In genomic region chr9:6149315-6149714, GRCh38 we compare ENCODE assay signal across 27 cellular contexts.
DNase-seq lines count a peak whose midpoint lies in the region; ATAC-seq, FAIRE-seq and TF ChIP-seq lines count a peak whose summit lies in the region.
"Had no signal": no experiment of that assay in that cellular context is flagged by ENCODE, and none has a peak within 500 bp of the region (broad histone marks: within the 10 kb centered on the region; RNA-seq: fewer than 3 reads in every experiment).

No MANE protein-coding gene starts in this region.

- no peak overlapping the region for H2BK12ac ChIP-seq in mesenchymal stem cell (ENCODE audit: low read length in 2 of 2)

- no peaks in the 10 kb centered on the region for H3K79me2 ChIP-seq in GM23338 (replicated peaks; ENCODE audit: insufficient read depth)
- no peaks in the 10 kb centered on the region for H3K79me2 ChIP-seq in endothelial cell of umbilical vein (ENCODE audit: control insufficient read depth, insufficient read depth, low read length)

- H2AFZ ChIP-seq in GM23338 = peak overlapping the region; percentile 58
- H2AFZ ChIP-seq in endothelial cell of umbilical vein (ENCODE audit: low read depth, low read length) = peak overlapping the region; percentile 37
- H2AFZ ChIP-seq in mesenchymal stem cell (ENCODE audit: low read depth, low read length) = no peak overlapping the region

- POLR2A ChIA-PET in endothelial cell of umbilical vein (lab: Charles Lee) = interaction anchor here (0.7 kb wide), 1 partner anchor 18 kb away, joined by 3 read pairs; no protein-coding TSS in a partner anchor

- no peaks in the 10 kb centered on the region for H3K9me3 ChIP-seq in endothelial cell of umbilical vein (replicated peaks; ENCODE audit: control insufficient read depth, insufficient read depth, low read length)
- peaks cover 11% of the 10 kb centered on the region for H3K9me3 ChIP-seq in mesenchymal stem cell (ENCODE audit: control insufficient read depth, low read length)
- H3K9me3 ChIP-seq: Caco-2, Peyer's patch, SJCRH30 had no signal

- peak; percentile 60 for TF ChIP-seq POLR2A in endothelial cell of umbilical vein (IDR thresholded peaks at IDR 0.05; ENCODE audit: low read depth, low read length)

- H3K27me3 Mint-ChIP-seq in GM23338 (ENCODE audit: insufficient read depth, low read depth, poor library complexity) = peaks cover 2% of the 10 kb centered on the region

- TF ChIP-seq CTCF in GM23338 (conservative IDR thresholded peaks at IDR 0.05; ENCODE audit: low read depth in 2 of 2) (no peak), endothelial cell of umbilical vein (IDR thresholded peaks at IDR 0.05; ENCODE audit: extremely low read depth in 1 of 2, insufficient read depth in 1 of 2, low read depth in 1 of 2, low read length in 2 of 2) (no peak)

- no TSS peak for BruUV-seq in endothelial cell of umbilical vein (replicated peaks; lab: Mats Ljungman, UMichigan)

- H2BK5ac ChIP-seq in mesenchymal stem cell (ENCODE audit: low read depth, low read length, poor library complexity, severe bottlenecking) = no peak overlapping the region

- H3K9ac ChIP-seq in endothelial cell of umbilical vein (replicated peaks; ENCODE audit: extremely low read depth, insufficient read depth, low read length) (peak overlapping the region; percentile 15), mesenchymal stem cell (ENCODE audit: low read length) (no peak overlapping the region)

- dilution Hi-C loops in endothelial cell of umbilical vein (cut with MboI; ENCODE audit: extremely low pct_ligation_motif_present, low sequenced_read_pairs) = no loop called here

- no peak overlapping the region for H3K27ac Mint-ChIP-seq in GM23338
- H3K27ac Mint-ChIP-seq: B cell; CD8-positive, alpha-beta T cell had no signal

- H3K4me3 Mint-ChIP-seq in GM23338 = no peak overlapping the region
- H3K4me3 Mint-ChIP-seq: B cell; CD8-positive, alpha-beta T cell had no signal

- H3K4me3 ChIP-seq in GM23338 (no peak overlapping the region), endothelial cell of umbilical vein (replicated peaks in 1 of 3; ENCODE audit: insufficient read depth in 1 of 3, low read depth in 1 of 3, low read length in 3 of 3) (no peak overlapping the region), mesenchymal stem cell (ENCODE audit: insufficient read depth in 1 of 2, low read depth in 1 of 2, low read length in 2 of 2) (no peak overlapping the region)
- H3K4me3 ChIP-seq: Peyer's patch, SJCRH30 had no signal

- H3F3A ChIP-seq in GM23338 (replicated peaks; ENCODE audit: low read depth) = no peaks in the 10 kb centered on the region

- no peak for ATAC-seq in GM23338
- ATAC-seq in GM21717 (IDR thresholded peaks at IDR 0.05; ENCODE audit: unreplicated experiment) = no peak
- ATAC-seq in HG03175 (IDR thresholded peaks at IDR 0.05; ENCODE audit: unreplicated experiment) = no peak
- ATAC-seq: CD8-positive, alpha-beta T cell; SK-N-SH treated with all-trans-retinoic acid at 6 μM for 48 hours had no signal

- no peak overlapping the region for H2BK120ac ChIP-seq in mesenchymal stem cell (ENCODE audit: low read depth, low read length)

- DNase-seq in Daoy (ENCODE audit: low read depth) = peak; percentile 25
- no peak for DNase-seq in GM23338 (ENCODE audit: low spot score)
- peak; percentile 97 for DNase-seq in endothelial cell of umbilical vein (ENCODE audit: low read depth, low spot score)
- DNase-seq in mesenchymal stem cell = no peak
- no peak for DNase-seq in NAMALWA (ENCODE audit: low spot score)
- DNase-seq: Caco-2; CD8-positive, alpha-beta T cell; DMS79; GF-D8; H7; KG1; MM.1S; NCI-H1048; NCI-H1417; NCI-H1694; NCI-H2029 treated with DMSO at 0.1 percent for 48 hours; NCI-H69; OCI-M1; Peyer's patch; SJCRH30 had no signal

- CTCF ChIA-PET in endothelial cell of umbilical vein (lab: Charles Lee) = interaction anchor here (0.7 to 2.0 kb wide), 4 partner anchors 20 to 157 kb away, joined by 3 to 7 read pairs (median 4); no protein-coding TSS in a partner anchor

- no peak overlapping the region for H3K4ac ChIP-seq in mesenchymal stem cell (ENCODE audit: low read depth in 1 of 2, low read length in 2 of 2)

- 96% methylated on average over 9 of the region's 9 CpGs for WGBS in mesenchymal stem cell

- H3K27me3 ChIP-seq in GM23338 (ENCODE audit: insufficient read depth) = no peaks in the 10 kb centered on the region
- no peaks in the 10 kb centered on the region for H3K27me3 ChIP-seq in endothelial cell of umbilical vein (ENCODE audit: control insufficient read depth in 2 of 2, insufficient read depth in 2 of 2, low read length in 2 of 2)
- H3K27me3 ChIP-seq in mesenchymal stem cell (ENCODE audit: control insufficient read depth in 1 of 2, insufficient read depth in 1 of 2, low read length in 2 of 2) = no peaks in the 10 kb centered on the region
- H3K27me3 ChIP-seq: Peyer's patch, SJCRH30 had no signal

- no peaks in the 10 kb centered on the region for H3K79me1 ChIP-seq in mesenchymal stem cell (replicated peaks; ENCODE audit: low read length, poor library complexity, severe bottlenecking)

- H3K27ac ChIP-seq in GM23338 (ENCODE audit: low read depth) (no peak overlapping the region), endothelial cell of umbilical vein (ENCODE audit: insufficient read depth, low read depth, low read length) (peak overlapping the region; percentile 78), mesenchymal stem cell (ENCODE audit: low read length, poor library complexity, severe bottlenecking) (no peak overlapping the region)
- H3K27ac ChIP-seq: C4-2B, Peyer's patch, SJCRH30 had no signal

- intact Hi-C loops in endothelial cell of umbilical vein (cut with micrococcal nuclease) = loop anchor here (1.0 to 5.0 kb wide), 4 partner anchors 68 to 403 kb away; partner anchors contain the start of genes IL33 and UHRF2

- no peak overlapping the region for H3K4me2 ChIP-seq in GM23338
- peak overlapping the region; percentile 31 for H3K4me2 ChIP-seq in endothelial cell of umbilical vein (ENCODE audit: insufficient read depth, low read length)
- H3K4me2 ChIP-seq in mesenchymal stem cell (ENCODE audit: low read length, poor library complexity, severe bottlenecking) = no peak overlapping the region

- H3K36me3 ChIP-seq in GM23338 (ENCODE audit: insufficient read depth) (no peaks in the 10 kb centered on the region), endothelial cell of umbilical vein (ENCODE audit: control insufficient read depth in 2 of 2, extremely low read depth in 1 of 2, insufficient read depth in 2 of 2, low read length in 2 of 2) (no peaks in the 10 kb centered on the region), mesenchymal stem cell (ENCODE audit: control insufficient read depth in 1 of 2, insufficient read depth in 2 of 2, low read depth in 1 of 2, low read length in 2 of 2) (no peaks in the 10 kb centered on the region)
- H3K36me3 ChIP-seq: Peyer's patch, SJCRH30 had no signal

- H4K8ac ChIP-seq in mesenchymal stem cell (ENCODE audit: low read length) = no peak overlapping the region

- peaks cover 14% of the 10 kb centered on the region; the same call in 1 of the 2 replicates for H3K9me2 ChIP-seq in GM23338 (ENCODE audit: insufficient read depth)

- 0 out of 3 replicates have a peak, but pooled peaks cover 6% of the 10 kb centered on the region for H3K9me3 Mint-ChIP-seq in GM23338
- H3K9me3 Mint-ChIP-seq: CD8-positive, alpha-beta T cell had no signal

- H4K20me1 ChIP-seq in GM23338 (replicated peaks; ENCODE audit: insufficient read depth) (no peaks in the 10 kb centered on the region), endothelial cell of umbilical vein (replicated peaks; ENCODE audit: control insufficient read depth, extremely low read depth, insufficient read depth, low read length) (no peaks in the 10 kb centered on the region)

- H3K4me1 ChIP-seq in GM23338 (ENCODE audit: insufficient read depth) (peaks cover 11% of the 10 kb centered on the region), endothelial cell of umbilical vein (ENCODE audit: control insufficient read depth, extremely low read depth, insufficient read depth, low read length) (peaks cover 23% of the 10 kb centered on the region), mesenchymal stem cell (ENCODE audit: control insufficient read depth, insufficient read depth, low read depth, low read length) (no peaks in the 10 kb centered on the region)
- H3K4me1 ChIP-seq: Caco-2, Peyer's patch, SJCRH30 had no signal

- no peaks in the 10 kb centered on the region for H3K9me1 ChIP-seq in endothelial cell of umbilical vein (replicated peaks; ENCODE audit: control insufficient read depth, extremely low read depth, insufficient read depth, low read length)

- peak overlapping the region; percentile 39 for H4K91ac ChIP-seq in mesenchymal stem cell (ENCODE audit: low read length)

- no peak overlapping the region for H3K14ac ChIP-seq in mesenchymal stem cell (ENCODE audit: low read length in 2 of 2)

- no peak overlapping the region for H2AK5ac ChIP-seq in mesenchymal stem cell (ENCODE audit: low read length, severe bottlenecking)

- H3K4me1 Mint-ChIP-seq in GM23338 = peaks cover 14% of the 10 kb centered on the region
- H3K4me1 Mint-ChIP-seq: B cell had no signal

- H2BK15ac ChIP-seq in mesenchymal stem cell (ENCODE audit: low read depth, poor library complexity, severe bottlenecking) = no peak overlapping the region

- H3K23ac ChIP-seq in mesenchymal stem cell (ENCODE audit: low read length in 2 of 2) = no peak overlapping the region

- peak; percentile 94 for FAIRE-seq in endothelial cell of umbilical vein (lab: Jason Lieb, UNC)
- FAIRE-seq: GM12891, HTR-8/SVneo had no signal

- no peaks in the 10 kb centered on the region for H3K36me3 Mint-ChIP-seq in GM23338 (ENCODE audit: low read depth)
- H3K36me3 Mint-ChIP-seq: CD8-positive, alpha-beta T cell had no signal

- H3K18ac ChIP-seq in mesenchymal stem cell (ENCODE audit: low read depth in 1 of 2, low read length in 2 of 2) = no peak overlapping the region

TF ChIP-seq in GM23338, 12 proteins besides CTCF, POLR2A, EP300 and RAD21 (continues in another document):
- no peak for TF ChIP-seq STAT1 (IDR thresholded peaks at IDR 0.05; ENCODE audit: unreplicated experiment)
- TF ChIP-seq ZNF331 (CRISPR knock-in tag; IDR thresholded peaks at IDR 0.05; ENCODE audit: low read depth) = no peak
- TF ChIP-seq CREB1 (CRISPR knock-in tag; IDR thresholded peaks at IDR 0.05; ENCODE audit: low read depth) = no peak
- no peak for TF ChIP-seq POLR2AphosphoS5 (IDR thresholded peaks at IDR 0.05; ENCODE audit: low read depth)

TF ChIP-seq in endothelial cell of umbilical vein, 7 proteins besides CTCF, POLR2A, EP300 and RAD21 (continues in another document):
- TF ChIP-seq POLR2AphosphoS5 (IDR thresholded peaks at IDR 0.05; ENCODE audit: insufficient read depth, low read depth, low read length) (peak; percentile 91), GATA2 (IDR thresholded peaks at IDR 0.05; ENCODE audit: insufficient read depth, insufficient read length, low read depth, low read length) (peak; percentile 68), JUN (IDR thresholded peaks at IDR 0.05; ENCODE audit: borderline replicate concordance, insufficient read depth, insufficient read length, low read depth) (peak; percentile 39), FOS (IDR thresholded peaks at IDR 0.05; ENCODE audit: borderline replicate concordance, insufficient read depth, low read length) (peak; percentile 92), MYC (IDR thresholded peaks at IDR 0.05; ENCODE audit: low read depth, low read length) (peak; percentile 54), EZH2 (IDR thresholded peaks at IDR 0.05; ENCODE audit: borderline replicate concordance, low read depth, low read length, severe bottlenecking) (no peak)

Comparison
In these comparisons a context has a peak if more than half of its experiments do, and no peak if none do; other contexts are left out.
1. DNase-seq: peak in Daoy (single experiment) and endothelial cell of umbilical vein (single experiment); none in GM23338 (single experiment), mesenchymal stem cell (single experiment) and NAMALWA (single experiment).